1 cellular context compared by ENCODE assay signal in genomic region chr16:12573300-12573699, GRCh38.
TF ChIP-seq lines count a peak whose summit lies in the region.

No MANE protein-coding gene starts in this region.

TF ChIP-seq in WTC11, 78 proteins besides CTCF, POLR2A, EP300 and RAD21 (continued from another document):
- no peak for TF ChIP-seq AR (CRISPR knock-in tag; IDR thresholded peaks at IDR 0.05)
TF ChIP-seq in WTC11: peak in this region for 0.
